ENCODE assay signal across 10 cellular contexts in the genomic region with DNA sequence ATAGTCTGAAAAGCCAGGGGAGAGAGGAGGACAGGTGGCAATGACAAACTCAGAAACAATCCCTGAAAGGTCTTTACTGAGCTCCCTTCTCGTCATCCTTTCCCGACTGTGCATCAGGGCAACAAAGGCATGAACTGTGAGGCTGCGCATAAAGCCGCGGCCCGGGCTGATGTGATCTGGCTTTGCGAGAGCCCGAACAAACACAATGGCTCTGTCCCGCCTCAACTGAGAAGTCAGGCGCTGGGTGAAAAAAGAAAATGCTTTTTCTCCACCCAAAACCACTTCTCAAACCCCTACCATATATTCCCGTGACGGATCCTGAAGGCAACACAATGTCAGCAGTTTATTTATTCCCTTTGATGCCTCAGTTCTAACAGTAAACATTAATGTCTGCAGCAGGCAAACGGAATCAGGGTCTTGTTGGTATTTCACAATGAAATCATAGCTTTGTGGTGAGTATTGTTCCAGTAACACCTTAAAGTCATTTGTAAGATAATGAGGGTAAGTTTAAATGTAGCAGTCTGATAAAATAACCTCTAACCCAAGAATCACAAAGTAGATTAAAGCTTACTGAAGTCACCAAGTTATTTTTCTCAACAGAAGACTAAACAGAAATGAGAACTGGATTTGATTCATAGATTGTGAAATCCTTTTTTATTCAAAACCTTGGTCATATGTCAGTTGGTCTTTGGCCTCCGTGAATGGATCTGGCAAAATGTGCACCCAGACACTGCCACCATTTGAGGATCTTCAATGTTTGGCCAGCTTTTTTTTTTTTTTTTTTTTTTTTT.
DNase-seq lines count a peak whose midpoint lies in the region; ATAC-seq and TF ChIP-seq lines count a peak whose summit lies in the region.
"Had no signal": no experiment of that assay in that cellular context is flagged by ENCODE, and none has a peak within 500 bp of the region (broad histone marks: within the 10 kb centered on the region; RNA-seq: fewer than 3 reads in every experiment).

No MANE protein-coding gene starts in this region.

- no peaks in the 10 kb centered on the region for H3K9me3 ChIP-seq in heart right ventricle

- WGBS in heart right ventricle, 2 donors: 75 to 82% methylated on average over 14 of the region's 14 CpGs

- H3K4me3 ChIP-seq in heart right ventricle: no peak overlapping the region

- peak overlapping the region; percentile 90 for H3K27ac ChIP-seq in angular gyrus (ENCODE audit: low read depth, low read length)
- H3K27ac ChIP-seq in heart right ventricle: peak overlapping the region; percentile 1 to 62 (median 32)

- no peak for TF ChIP-seq CTCF in heart right ventricle (IDR thresholded peaks at IDR 0.05)

- peaks cover 0 to 5% (median 0%) of the 10 kb centered on the region in 9 donors for H3K36me3 ChIP-seq in heart right ventricle

- no peak overlapping the region for H3K27ac Mint-ChIP-seq in T-helper 2 cell treated with Interferon-gamma antibody and Interleukin-4, amounts not matched to agents 5 μg/mL and 100 μg/mL, for 36 hours

- H3K36me3 Mint-ChIP-seq in T-helper 2 cell treated with Interferon-gamma antibody and Interleukin-4, amounts not matched to agents 5 μg/mL and 100 μg/mL, for 36 hours (ENCODE audit: low read depth): no peaks in the 10 kb centered on the region

- no peaks in the 10 kb centered on the region for H3K9me3 Mint-ChIP-seq in T-helper 2 cell treated with Interferon-gamma antibody and Interleukin-4, amounts not matched to agents 5 μg/mL and 100 μg/mL, for 36 hours

- no peak overlapping the region for H3K4me3 Mint-ChIP-seq in T-helper 2 cell treated with Interferon-gamma antibody and Interleukin-4, amounts not matched to agents 5 μg/mL and 100 μg/mL, for 36 hours

- peaks cover 9% of the 10 kb centered on the region for H3K27me3 Mint-ChIP-seq in T-helper 2 cell treated with Interferon-gamma antibody and Interleukin-4, amounts not matched to agents 5 μg/mL and 100 μg/mL, for 36 hours (ENCODE audit: low read depth)

- H3K4me1 ChIP-seq in heart right ventricle: peaks cover 0 to 66% (median 51%) of the 10 kb centered on the region in 9 donors

- no peaks in the 10 kb centered on the region for H3K27me3 ChIP-seq in heart right ventricle

- DNase-seq in ELR (ENCODE audit: low read depth) (peak; percentile 40), heart right ventricle (no peak), posterior vena cava (ENCODE audit: low spot score) (peak; percentile 86)
- no peak for DNase-seq in stimulated activated CD4-positive, alpha-beta T cell treated with anti-CD3 and anti-CD28 coated beads, Interleukin-2, amount 100 ng/mL, for 48 hours
- DNase-seq in T-helper 2 cell treated with Interferon-gamma antibody and Interleukin-4, amounts not matched to agents 5 μg/mL and 100 μg/mL, for 36 hours (ENCODE audit: low spot score): no peak
- DNase-seq: activated CD4-positive, alpha-beta T cell treated with anti-CD3 and anti-CD28 coated beads, Interleukin-2, amount 50 U/mL, for 48 hours; NCI-H1694 treated with DMSO at 0.1 percent for 48 hours had no signal

- intact Hi-C loops in heart right ventricle (cut with DNase I) (loop anchor here in 2 of 10 donors (10.0 kb wide), 1 partner anchor 58 kb away; no protein-coding TSS in a partner anchor), posterior vena cava (cut with DNase I) (loop anchor here (5.0 to 10.0 kb wide), 2 partner anchors 65 to 68 kb away; a partner anchor contains a TSS)

- no peaks in the 10 kb centered on the region for H3K4me1 Mint-ChIP-seq in T-helper 2 cell treated with Interferon-gamma antibody and Interleukin-4, amounts not matched to agents 5 μg/mL and 100 μg/mL, for 36 hours (ENCODE audit: low read depth)

- ATAC-seq in heart right ventricle (peak in 1 of 8 donors; percentile 40), GM18511 (IDR thresholded peaks at IDR 0.05; ENCODE audit: unreplicated experiment) (no peak), HG02588 (IDR thresholded peaks at IDR 0.05; ENCODE audit: unreplicated experiment) (no peak)

Comparison
In these comparisons a context has a peak if more than half of its experiments do, and no peak if none do; other contexts are left out.
1. DNase-seq: peak in ELR (single experiment) and posterior vena cava (single experiment); none in heart right ventricle (0 of 2), stimulated activated CD4-positive, alpha-beta T cell treated with anti-CD3 and anti-CD28 coated beads, Interleukin-2, amount 100 ng/mL, for 48 hours (0 of 2) and T-helper 2 cell treated with Interferon-gamma antibody and Interleukin-4, amounts not matched to agents 5 μg/mL and 100 μg/mL, for 36 hours (single experiment).